ENCODE assay signal across 16 cellular contexts in the genomic region with DNA sequence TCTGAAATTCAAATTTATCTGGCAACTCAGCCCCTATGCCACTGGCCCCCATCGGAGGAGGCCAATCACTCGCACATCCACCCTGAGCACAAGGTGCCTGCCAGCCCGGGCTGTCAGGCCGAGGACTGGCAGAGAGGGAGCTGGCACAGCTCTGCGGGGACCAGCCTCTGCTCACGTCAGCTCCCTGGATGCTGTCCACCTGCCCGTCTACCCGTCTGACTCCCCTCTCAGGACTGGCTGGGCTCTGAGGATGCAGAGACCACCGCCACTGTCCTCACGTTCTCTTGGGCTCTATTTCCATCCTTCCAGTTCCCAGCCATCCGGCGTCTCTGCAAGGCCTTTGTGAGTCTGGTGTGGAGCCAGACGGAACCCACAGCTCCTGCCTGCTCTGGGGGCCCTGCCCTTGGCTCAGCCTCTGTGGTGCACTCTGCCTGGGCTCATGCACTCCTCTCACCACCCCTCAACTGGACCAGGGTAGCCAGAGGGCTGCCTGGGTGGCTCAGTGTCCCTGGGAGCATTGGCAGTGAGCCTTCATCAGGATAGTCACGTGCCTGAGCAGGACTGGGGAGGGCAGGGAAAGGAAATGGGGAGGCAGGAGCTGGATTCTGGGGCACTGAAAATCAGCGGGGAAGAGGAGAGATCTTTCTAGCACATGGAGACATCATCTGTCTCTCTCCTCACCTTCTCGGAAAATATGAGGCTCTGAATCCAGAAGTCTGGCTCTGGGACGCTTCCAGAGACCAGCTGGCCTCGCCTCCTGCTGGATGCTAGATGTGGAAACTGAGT.
"Had no signal": no experiment of that assay in that cellular context is flagged by ENCODE, and none has a peak within 500 bp of the region (broad histone marks: within the 10 kb centered on the region; RNA-seq: fewer than 3 reads in every experiment).

No MANE protein-coding gene starts in this region.

- H3K4me1 ChIP-seq: pancreas, vagina had no signal

- DNase-seq: amniotic stem cell, sigmoid colon had no signal

- H3K4me3 ChIP-seq: hepatocyte, pancreas, sigmoid colon, spleen, thoracic aorta, vagina had no signal

- H3K36me3 Mint-ChIP-seq: activated CD4-positive, alpha-beta memory T cell treated with anti-CD3 and anti-CD28 coated beads for 36 hours; activated naive CD8-positive, alpha-beta T cell treated with anti-CD3 and anti-CD28 coated beads, Interleukin-2, amount 10 ng/mL, durations not matched to agents 7 days and 5 days; memory B cell; natural killer cell treated with Interleukin-12 subunit alpha and Interleukin-12 subunit beta and Interleukin-15 and Interleukin-18, amount 100 ng/mL, for 72 hours; type B pancreatic cell had no signal

- H3K9me3 ChIP-seq: neutrophil, pancreas, sigmoid colon, spleen, thoracic aorta, vagina had no signal

- H3K4me3 Mint-ChIP-seq: activated CD4-positive, alpha-beta memory T cell treated with anti-CD3 and anti-CD28 coated beads for 36 hours; activated naive CD4-positive, alpha-beta T cell treated with anti-CD3 and anti-CD28 coated beads for 36 hours; activated naive CD8-positive, alpha-beta T cell treated with anti-CD3 and anti-CD28 coated beads, Interleukin-2, amount 10 ng/mL, durations not matched to agents 7 days and 5 days; dendritic cell treated with granulocyte-macrophage colony-stimulating factor and Interleukin-4, amounts not matched to agents 40 ng/mL and 50 ng/mL, for 4 days; memory B cell; natural killer cell treated with Interleukin-12 subunit alpha and Interleukin-12 subunit beta and Interleukin-15 and Interleukin-18, amount 100 ng/mL, for 72 hours; T-helper 1 cell treated with Interleukin-12 subunit alpha and Interleukin-12 subunit beta and Interleukin-4 antibody, amounts not matched to agents 30 μg/mL and 1 μg/mL, for 36 hours; type B pancreatic cell had no signal

- H3K27me3 ChIP-seq: pancreas, sigmoid colon, vagina had no signal

- H3K79me2 ChIP-seq: hepatocyte had no signal

- H2AFZ ChIP-seq: hepatocyte had no signal

- H3K36me3 ChIP-seq: neutrophil, pancreas, sigmoid colon, spleen, thoracic aorta, vagina had no signal

- H3K27ac Mint-ChIP-seq: activated CD4-positive, alpha-beta memory T cell treated with anti-CD3 and anti-CD28 coated beads for 36 hours; activated naive CD4-positive, alpha-beta T cell treated with anti-CD3 and anti-CD28 coated beads for 36 hours; activated naive CD8-positive, alpha-beta T cell treated with anti-CD3 and anti-CD28 coated beads, Interleukin-2, amount 10 ng/mL, durations not matched to agents 7 days and 5 days; memory B cell; natural killer cell treated with Interleukin-12 subunit alpha and Interleukin-12 subunit beta and Interleukin-15 and Interleukin-18, amount 100 ng/mL, for 72 hours; T-helper 1 cell treated with Interleukin-12 subunit alpha and Interleukin-12 subunit beta and Interleukin-4 antibody, amounts not matched to agents 30 μg/mL and 1 μg/mL, for 36 hours had no signal

- H3K4me2 ChIP-seq: hepatocyte had no signal

- H3K27ac ChIP-seq: hepatocyte, neutrophil, pancreas, sigmoid colon, spleen, thoracic aorta, vagina had no signal

- H3K9me3 Mint-ChIP-seq: activated CD4-positive, alpha-beta memory T cell treated with anti-CD3 and anti-CD28 coated beads for 36 hours; activated naive CD4-positive, alpha-beta T cell treated with anti-CD3 and anti-CD28 coated beads for 36 hours; activated naive CD8-positive, alpha-beta T cell treated with anti-CD3 and anti-CD28 coated beads, Interleukin-2, amount 10 ng/mL, durations not matched to agents 7 days and 5 days; dendritic cell treated with granulocyte-macrophage colony-stimulating factor and Interleukin-4, amounts not matched to agents 40 ng/mL and 50 ng/mL, for 4 days; memory B cell; natural killer cell treated with Interleukin-12 subunit alpha and Interleukin-12 subunit beta and Interleukin-15 and Interleukin-18, amount 100 ng/mL, for 72 hours; T-helper 1 cell treated with Interleukin-12 subunit alpha and Interleukin-12 subunit beta and Interleukin-4 antibody, amounts not matched to agents 30 μg/mL and 1 μg/mL, for 36 hours; type B pancreatic cell had no signal
